Comparison of ENCODE assay signal across 8 cellular contexts in the genomic region with DNA sequence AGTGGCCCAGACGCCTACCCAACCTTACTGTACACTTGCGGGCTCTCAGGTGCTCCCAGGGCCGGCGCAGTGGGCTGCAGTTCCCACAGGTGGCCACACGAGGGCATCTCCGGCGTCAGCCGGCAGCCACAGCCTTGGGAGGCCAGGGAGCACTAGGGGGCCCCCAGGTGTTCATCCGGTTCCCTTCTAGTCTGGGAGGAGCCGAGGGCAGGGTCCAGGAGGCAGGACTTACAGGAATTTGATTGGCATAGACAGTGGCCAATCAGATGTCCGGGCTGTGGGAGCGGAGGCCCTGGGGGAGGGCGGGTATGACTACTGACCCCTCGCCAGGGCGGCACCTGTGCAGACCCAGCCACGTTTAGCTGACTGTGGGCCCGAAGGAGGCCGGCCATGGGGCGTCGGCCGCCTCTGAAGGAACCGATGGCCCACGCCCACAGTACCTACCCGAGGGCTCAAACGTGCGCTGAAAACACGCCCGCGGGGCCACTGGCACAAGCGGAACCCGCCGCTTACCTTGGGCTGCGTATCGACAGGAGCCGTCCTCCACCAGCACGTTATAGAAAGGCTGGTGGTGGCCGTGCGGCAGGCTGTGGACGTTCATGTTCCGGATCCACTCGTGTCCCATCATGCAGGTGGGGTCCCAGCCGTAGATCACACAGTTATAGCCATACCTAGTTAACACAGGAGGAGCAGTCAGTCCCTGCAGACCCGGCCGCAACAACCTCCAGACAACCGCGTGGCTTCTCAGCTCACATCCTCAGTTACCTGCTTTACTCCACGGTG. TPM values are rescaled to one million over a fixed set of nuclear protein-coding genes. Genes with fewer than 3 reads are reported as not detected.
DNase-seq lines count a peak whose midpoint lies in the region; ATAC-seq and TF ChIP-seq lines count a peak whose summit lies in the region.

No MANE protein-coding gene starts in this region.

- peak; percentile 90 for DNase-seq in GM13976 (ENCODE audit: low spot score)
- peak; percentile 83 for DNase-seq in NCI-H345 (lab: John Stamatoyannopoulos, UW)
- DNase-seq in activated CD4-positive, alpha-beta memory T cell treated with anti-CD3 and anti-CD28 coated beads, Interleukin-2, amount 10 ng/mL, durations not matched to agents 7 days and 5 days: peak; percentile 77
- peak; percentile 58 to 73 (median 60) for DNase-seq in effector memory CD8-positive, alpha-beta T cell
- DNase-seq in stomach: peak; percentile 75

- intact Hi-C loops in stomach (cut with DNase I; ENCODE audit: low total_unique reads): no loop called here

- H3K36me3 Mint-ChIP-seq in activated CD4-positive, alpha-beta memory T cell treated with anti-CD3 and anti-CD28 coated beads, Interleukin-2, amount 10 ng/mL, durations not matched to agents 7 days and 5 days (ENCODE audit: low read depth): peaks cover 73% of the 10 kb centered on the region
- H3K36me3 Mint-ChIP-seq in effector memory CD8-positive, alpha-beta T cell (ENCODE audit: insufficient read depth): peaks cover 80% of the 10 kb centered on the region
- H3K36me3 Mint-ChIP-seq in nephron (ENCODE audit: low read depth): peaks cover 92% of the 10 kb centered on the region

- WGBS in stomach, 5 donors: 77 to 93% (median 82%) methylated on average over 37 to 47 of the region's 47 CpGs

- H3K36me3 ChIP-seq in stomach: peaks cover 49 to 89% (median 84%) of the 10 kb centered on the region in 4 donors

- H3K4me1 Mint-ChIP-seq in activated CD4-positive, alpha-beta memory T cell treated with anti-CD3 and anti-CD28 coated beads, Interleukin-2, amount 10 ng/mL, durations not matched to agents 7 days and 5 days: peaks cover 24% of the 10 kb centered on the region
- peaks cover 8 to 10% of the 10 kb centered on the region in 2 donors for H3K4me1 Mint-ChIP-seq in effector memory CD8-positive, alpha-beta T cell (ENCODE audit: low read depth in 2 of 2)
- no peaks in the 10 kb centered on the region for H3K4me1 Mint-ChIP-seq in nephron

- no peaks in the 10 kb centered on the region for H3K27me3 ChIP-seq in stomach

- TF ChIP-seq CTCF in GM13976 (IDR thresholded peaks at IDR 0.05; ENCODE audit: borderline replicate concordance, control extremely low read depth, extremely low read depth, insufficient read depth, missing control alignments): peak; percentile 79
- TF ChIP-seq CTCF in nephron (IDR thresholded peaks at IDR 0.05; ENCODE audit: unreplicated experiment in 3 of 3): peak; percentile 66 to 80 (median 68)
- peak in 5 of 7 experiments; percentile 60 to 84 (median 80) for TF ChIP-seq CTCF in stomach (IDR thresholded peaks at IDR 0.05)

- H3K9me3 Mint-ChIP-seq in activated CD4-positive, alpha-beta memory T cell treated with anti-CD3 and anti-CD28 coated beads, Interleukin-2, amount 10 ng/mL, durations not matched to agents 7 days and 5 days: no peaks in the 10 kb centered on the region
- H3K9me3 Mint-ChIP-seq in effector memory CD8-positive, alpha-beta T cell: no peaks in the 10 kb centered on the region
- H3K9me3 Mint-ChIP-seq in nephron: no peaks in the 10 kb centered on the region

- no peak overlapping the region for H3K27ac ChIP-seq in stomach

- POLR2A ChIA-PET in activated CD4-positive, alpha-beta memory T cell treated with anti-CD3 and anti-CD28 coated beads, Interleukin-2, amount 10 ng/mL, durations not matched to agents 7 days and 5 days (lab: Charles Lee): interaction anchor here (1.1 kb wide), 1 partner anchor 10 kb away, joined by 3 read pairs; no protein-coding TSS in a partner anchor

- in situ Hi-C loops in GM13976 (cut with MboI; ENCODE audit: low sequenced_read_pairs, unreplicated experiment): no loop called here

- H3K4me1 ChIP-seq in stomach: peaks cover 0 to 9% (median 3%) of the 10 kb centered on the region in 4 donors

- no peak for TF ChIP-seq POLR2A in stomach (IDR thresholded peaks at IDR 0.05)

- no peaks in the 10 kb centered on the region for H3K27me3 Mint-ChIP-seq in activated CD4-positive, alpha-beta memory T cell treated with anti-CD3 and anti-CD28 coated beads, Interleukin-2, amount 10 ng/mL, durations not matched to agents 7 days and 5 days
- H3K27me3 Mint-ChIP-seq in effector memory CD8-positive, alpha-beta T cell: no peaks in the 10 kb centered on the region
- H3K27me3 Mint-ChIP-seq in nephron (ENCODE audit: low read depth): no peaks in the 10 kb centered on the region

- H3K27ac Mint-ChIP-seq in activated CD4-positive, alpha-beta memory T cell treated with anti-CD3 and anti-CD28 coated beads, Interleukin-2, amount 10 ng/mL, durations not matched to agents 7 days and 5 days: no peak overlapping the region
- H3K27ac Mint-ChIP-seq in effector memory CD8-positive, alpha-beta T cell: peak overlapping the region in 1 of 2 donors; percentile 92
- H3K27ac Mint-ChIP-seq in nephron: no peak overlapping the region

- no peak overlapping the region for H3K4me3 Mint-ChIP-seq in activated CD4-positive, alpha-beta memory T cell treated with anti-CD3 and anti-CD28 coated beads, Interleukin-2, amount 10 ng/mL, durations not matched to agents 7 days and 5 days
- H3K4me3 Mint-ChIP-seq in effector memory CD8-positive, alpha-beta T cell: no peak overlapping the region
- no peak overlapping the region for H3K4me3 Mint-ChIP-seq in nephron

- CTCF ChIA-PET in activated CD4-positive, alpha-beta memory T cell treated with anti-CD3 and anti-CD28 coated beads, Interleukin-2, amount 10 ng/mL, durations not matched to agents 7 days and 5 days (lab: Charles Lee): interaction anchor here (1.2 kb wide), 1 partner anchor 12 kb away, joined by 4 read pairs; no protein-coding TSS in a partner anchor

- H3K4me3 ChIP-seq in stomach: no peak overlapping the region

- no peak for TF ChIP-seq EP300 in stomach (IDR thresholded peaks at IDR 0.05)

- peak; percentile 82 for ATAC-seq in HG02981 (IDR thresholded peaks at IDR 0.05; ENCODE audit: unreplicated experiment)
- peak; percentile 85 for ATAC-seq in effector memory CD8-positive, alpha-beta T cell (replicated peaks)
- no peak for ATAC-seq in GM18909 (IDR thresholded peaks at IDR 0.05; ENCODE audit: poor library complexity, unreplicated experiment)

- no peaks in the 10 kb centered on the region for H3K9me3 ChIP-seq in stomach

RNA-seq across cellular contexts. Expression of a gene that starts 34.8 kb away (rescaled TPM):
- total RNA-seq in activated CD4-positive, alpha-beta memory T cell treated with anti-CD3 and anti-CD28 coated beads, Interleukin-2, amount 10 ng/mL, durations not matched to agents 7 days and 5 days: 10 to 100 TPM; 21.7 to 26.1 TPM
- 100 to 1,000 TPM in 1 of 5 donors, 10 to 100 TPM in 4; 21.0 to 494 (median 70.4) TPM for total RNA-seq in stomach
- polyA plus RNA-seq in stomach: 10 to 100 TPM in 2 of 3 donors, 1 to 10 TPM in 1; 7.4 to 12.7 (median 11.0) TPM

RNA-seq across cellular contexts. Expression of a gene that starts 56.3 kb away (rescaled TPM):
- total RNA-seq in activated CD4-positive, alpha-beta memory T cell treated with anti-CD3 and anti-CD28 coated beads, Interleukin-2, amount 10 ng/mL, durations not matched to agents 7 days and 5 days: 10 to 100 TPM; 29.2 to 30.1 TPM
- 100 to 1,000 TPM in 2 of 5 donors, 10 to 100 TPM in 2, not detected in 1; 51.3 to 352 (median 103) TPM for total RNA-seq in stomach
- polyA plus RNA-seq in stomach: 100 to 1,000 TPM in 1 of 3 donors, 10 to 100 TPM in 2; 70.3 to 183 (median 87.5) TPM
